Comparison of ENCODE assay signal across 8 cellular contexts in genomic region chr3:49813497-49814174, GRCh38. TPM values are rescaled to one million over a fixed set of nuclear protein-coding genes. Genes with fewer than 3 reads are reported as not detected.
DNase-seq lines count a peak whose midpoint lies in the region; ATAC-seq and TF ChIP-seq lines count a peak whose summit lies in the region.

A gene with protein sequence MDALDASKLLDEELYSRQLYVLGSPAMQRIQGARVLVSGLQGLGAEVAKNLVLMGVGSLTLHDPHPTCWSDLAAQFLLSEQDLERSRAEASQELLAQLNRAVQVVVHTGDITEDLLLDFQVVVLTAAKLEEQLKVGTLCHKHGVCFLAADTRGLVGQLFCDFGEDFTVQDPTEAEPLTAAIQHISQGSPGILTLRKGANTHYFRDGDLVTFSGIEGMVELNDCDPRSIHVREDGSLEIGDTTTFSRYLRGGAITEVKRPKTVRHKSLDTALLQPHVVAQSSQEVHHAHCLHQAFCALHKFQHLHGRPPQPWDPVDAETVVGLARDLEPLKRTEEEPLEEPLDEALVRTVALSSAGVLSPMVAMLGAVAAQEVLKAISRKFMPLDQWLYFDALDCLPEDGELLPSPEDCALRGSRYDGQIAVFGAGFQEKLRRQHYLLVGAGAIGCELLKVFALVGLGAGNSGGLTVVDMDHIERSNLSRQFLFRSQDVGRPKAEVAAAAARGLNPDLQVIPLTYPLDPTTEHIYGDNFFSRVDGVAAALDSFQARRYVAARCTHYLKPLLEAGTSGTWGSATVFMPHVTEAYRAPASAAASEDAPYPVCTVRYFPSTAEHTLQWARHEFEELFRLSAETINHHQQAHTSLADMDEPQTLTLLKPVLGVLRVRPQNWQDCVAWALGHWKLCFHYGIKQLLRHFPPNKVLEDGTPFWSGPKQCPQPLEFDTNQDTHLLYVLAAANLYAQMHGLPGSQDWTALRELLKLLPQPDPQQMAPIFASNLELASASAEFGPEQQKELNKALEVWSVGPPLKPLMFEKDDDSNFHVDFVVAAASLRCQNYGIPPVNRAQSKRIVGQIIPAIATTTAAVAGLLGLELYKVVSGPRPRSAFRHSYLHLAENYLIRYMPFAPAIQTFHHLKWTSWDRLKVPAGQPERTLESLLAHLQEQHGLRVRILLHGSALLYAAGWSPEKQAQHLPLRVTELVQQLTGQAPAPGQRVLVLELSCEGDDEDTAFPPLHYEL (minus strand): TSS chr3:49813953. CDS start chr3:49813787, 166 bp downstream.

- ATAC-seq in omental fat pad (ENCODE audit: low FRiP score): peak; percentile 86
- ATAC-seq in HG02840 (IDR thresholded peaks at IDR 0.05; ENCODE audit: low FRiP score, unreplicated experiment): no peak
- ATAC-seq in GM21515 (IDR thresholded peaks at IDR 0.05; ENCODE audit: unreplicated experiment): no peak

- H3K4me3 ChIP-seq in ACC112 (ENCODE audit: low read depth, low read length) (peak within 1 kb of the TSS; percentile 80), fibroblast of lung (replicated peaks in 1 of 4; ENCODE audit: control extremely low read depth in 1 of 4, insufficient read depth in 1 of 4, low read depth in 3 of 4, low read length in 4 of 4) (peak within 1 kb of the TSS; percentile 29 to 71 (median 62))

- peak within 1 kb of the TSS; percentile 98 for H3K4me2 ChIP-seq in fibroblast of lung (ENCODE audit: extremely low read depth, insufficient read depth, low read length)

- peaks cover 12% of the 10 kb centered on the region; the same call in 1 of the 2 replicates for H3K36me3 ChIP-seq in ACC112 (ENCODE audit: insufficient read depth, low read length)
- peaks cover 6% of the 10 kb centered on the region for H3K36me3 ChIP-seq in fibroblast of lung (ENCODE audit: control insufficient read depth, insufficient read depth, low read length)

- H3K4me3 Mint-ChIP-seq in activated T-cell treated with anti-CD3 and anti-CD28 coated beads, Interleukin-2, amount 50 U/mL, for 24 hours: peak within 1 kb of the TSS; percentile 89

- H3K4me1 Mint-ChIP-seq in activated T-cell treated with anti-CD3 and anti-CD28 coated beads, Interleukin-2, amount 50 U/mL, for 24 hours (ENCODE audit: low read depth): peaks cover 32% of the 10 kb centered on the region

- no peaks in the 10 kb centered on the region for H3K27me3 ChIP-seq in ACC112 (ENCODE audit: insufficient read depth, low read length)
- no peaks in the 10 kb centered on the region for H3K27me3 ChIP-seq in fibroblast of lung (ENCODE audit: control insufficient read depth, insufficient read depth, low read length)

- H3K27ac ChIP-seq in ACC112 (ENCODE audit: low read depth, low read length) (peak within 1 kb of the TSS; percentile 38), fibroblast of lung (ENCODE audit: insufficient read depth, low read length) (peak within 1 kb of the TSS; percentile 60)

- H4K20me1 ChIP-seq in fibroblast of lung (ENCODE audit: control insufficient read depth, extremely low read depth, insufficient read depth, low read length): no peaks in the 10 kb centered on the region

- peaks cover 28% of the 10 kb centered on the region for H3K36me3 Mint-ChIP-seq in activated T-cell treated with anti-CD3 and anti-CD28 coated beads, Interleukin-2, amount 50 U/mL, for 24 hours (ENCODE audit: low read depth)

- TF ChIP-seq POLR2A in GM18526 (IDR thresholded peaks at IDR 0.05; ENCODE audit: extremely low read depth, insufficient read length): peak; percentile 50

- H3K27ac Mint-ChIP-seq in activated T-cell treated with anti-CD3 and anti-CD28 coated beads, Interleukin-2, amount 50 U/mL, for 24 hours: peak within 1 kb of the TSS; percentile 97

- H3K4me1 ChIP-seq in ACC112 (ENCODE audit: control insufficient read depth, insufficient read depth, low read length, unreplicated experiment) (peaks cover 16% of the 10 kb centered on the region), fibroblast of lung (ENCODE audit: control insufficient read depth, extremely low read depth, insufficient read depth, low read length) (peaks cover 8% of the 10 kb centered on the region)

- no peaks in the 10 kb centered on the region for H3K27me3 Mint-ChIP-seq in activated T-cell treated with anti-CD3 and anti-CD28 coated beads, Interleukin-2, amount 50 U/mL, for 24 hours

- DNase-seq in Kasumi-1 (lab: John Stamatoyannopoulos, UW) (peak; percentile 56 to 63), fibroblast of lung (ENCODE audit: low read depth in 2 of 2) (peak; percentile 87 to 88), omental fat pad (ENCODE audit: low spot score) (no peak)
- peak; percentile 73 for DNase-seq in activated T-cell treated with anti-CD3 and anti-CD28 coated beads, Interleukin-2, amount 50 U/mL, for 24 hours

- TF ChIP-seq CTCF in fibroblast of lung (conservative IDR thresholded peaks at IDR 0.05 in 1 of 2, IDR thresholded peaks at IDR 0.05 in 1 of 2; ENCODE audit: low read depth in 1 of 2, low read length in 2 of 2) (no peak), omental fat pad (IDR thresholded peaks at IDR 0.05) (no peak)

- no peaks in the 10 kb centered on the region for H3K9me3 ChIP-seq in fibroblast of lung (ENCODE audit: control insufficient read depth, insufficient read depth, low read depth, low read length)

- H3K79me2 ChIP-seq in ACC112 (ENCODE audit: control insufficient read depth, insufficient read depth, low read length, unreplicated experiment) (peaks cover 11% of the 10 kb centered on the region), fibroblast of lung (ENCODE audit: control insufficient read depth, insufficient read depth, low read length) (no peaks in the 10 kb centered on the region)

- H3K9ac ChIP-seq in fibroblast of lung (ENCODE audit: insufficient read depth, low read length): peak within 1 kb of the TSS; percentile 64

- no peaks in the 10 kb centered on the region for H3K9me3 Mint-ChIP-seq in activated T-cell treated with anti-CD3 and anti-CD28 coated beads, Interleukin-2, amount 50 U/mL, for 24 hours

- H2AFZ ChIP-seq in ACC112 (ENCODE audit: low read length, unreplicated experiment) (peak within 1 kb of the TSS; percentile 54), fibroblast of lung (ENCODE audit: low read length) (peak within 1 kb of the TSS; percentile 86)

RNA-seq across cellular contexts. Expression of the gene that starts here (rescaled TPM):
- total RNA-seq in fibroblast of lung (50.1 and 57.1 TPM in 2 replicates), omental fat pad (10 to 100 TPM; 33.6 to 85.4 (median 38.1) TPM)
- polyA plus RNA-seq in fibroblast of lung: 22.8 and 33.7 TPM in 2 replicates
- polyA plus RNA-seq in fibroblast of lung (2012): 31.5 and 43.9 TPM in 2 replicates
- 92.0 and 131 TPM in 2 replicates for polyA minus RNA-seq in fibroblast of lung (ENCODE audit: low replicate concordance)
